In the genomic region with DNA sequence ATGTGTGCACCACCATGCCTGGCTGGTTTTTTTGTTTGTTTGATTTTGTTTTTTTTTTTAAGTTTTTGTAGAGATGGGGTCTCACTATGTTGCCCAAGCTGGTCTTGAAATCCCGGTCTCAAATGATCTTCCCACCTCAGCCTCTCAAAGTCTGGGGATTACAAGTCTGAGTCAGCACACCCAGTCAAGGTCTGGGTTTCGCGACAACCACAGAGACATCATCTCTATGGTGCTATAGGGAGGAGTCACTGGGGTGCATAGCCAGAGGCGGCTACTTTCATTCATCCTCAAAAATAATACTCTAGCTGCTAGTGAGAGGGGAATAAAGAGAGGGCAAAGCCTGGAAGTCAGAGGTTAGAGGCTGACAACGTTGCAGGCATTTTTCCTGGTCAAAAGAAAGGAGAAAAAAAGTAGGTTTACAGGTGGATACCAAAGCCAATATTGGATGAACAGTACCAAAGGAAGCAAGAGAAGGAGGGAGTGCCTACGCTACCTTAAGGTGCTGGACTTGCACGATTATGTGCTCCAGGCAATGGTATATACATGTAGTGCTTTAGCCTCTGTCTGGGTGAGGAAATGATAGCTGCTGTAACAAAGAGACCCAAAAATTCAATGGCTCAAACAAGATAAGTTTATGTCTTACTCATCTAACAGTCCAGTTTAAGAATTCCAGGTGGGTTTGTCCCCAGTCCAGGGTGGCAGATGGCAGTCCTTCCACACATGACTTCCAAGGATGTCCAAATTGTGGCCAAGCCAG, we compare ENCODE assay signal across 29 cellular contexts.
A peak's percentile ranks its signal among the peaks of the same experiment; 100 is the strongest.
DNase-seq lines count a peak whose midpoint lies in the region; ATAC-seq, FAIRE-seq and TF ChIP-seq lines count a peak whose summit lies in the region.
"Had no signal": no experiment of that assay in that cellular context is flagged by ENCODE, and none has a peak within 500 bp of the region (broad histone marks: within the 10 kb centered on the region; RNA-seq: fewer than 3 reads in every experiment).

No MANE protein-coding gene starts in this region.

- no peak for FAIRE-seq in astrocyte (lab: Jason Lieb, UNC)
- FAIRE-seq: GM12892, GM19239, H54 had no signal

- ATAC-seq in PC-3 (no peak), foreskin keratinocyte (peak; percentile 56), WTC11 (no peak), HG02885 (IDR thresholded peaks at IDR 0.05; ENCODE audit: poor library complexity, unreplicated experiment) (no peak)
- ATAC-seq in stimulated activated effector memory CD8-positive, alpha-beta T cell treated with anti-CD3 and anti-CD28 coated beads, Interleukin-12 subunit alpha, Interleukin-12 subunit beta, amount 100 ng/mL, for 72 hours: peak; percentile 34
- ATAC-seq: CD8-positive, alpha-beta T cell had no signal

- H3K27me3 ChIP-seq in PC-3 (ENCODE audit: low read length): no peaks in the 10 kb centered on the region
- no peaks in the 10 kb centered on the region for H3K27me3 ChIP-seq in astrocyte (ENCODE audit: insufficient read depth, low read length)
- no peaks in the 10 kb centered on the region for H3K27me3 ChIP-seq in foreskin keratinocyte
- H3K27me3 ChIP-seq: MG63, Peyer's patch had no signal

- peak overlapping the region; percentile 75 for H3K27ac Mint-ChIP-seq in astrocyte (ENCODE audit: unreplicated experiment)
- H3K27ac Mint-ChIP-seq in stimulated activated effector memory CD8-positive, alpha-beta T cell treated with anti-CD3 and anti-CD28 coated beads, Interleukin-12 subunit alpha, Interleukin-12 subunit beta, amount 100 ng/mL, for 72 hours: no peak overlapping the region
- no peak overlapping the region for H3K27ac Mint-ChIP-seq in WTC11
- H3K27ac Mint-ChIP-seq: B cell; CD8-positive, alpha-beta T cell had no signal

- intact Hi-C loops in PC-3 (cut with micrococcal nuclease): no loop called here

- H3K4me3 Mint-ChIP-seq in astrocyte (ENCODE audit: unreplicated experiment) (no peak overlapping the region), WTC11 (no peak overlapping the region)
- H3K4me3 Mint-ChIP-seq in stimulated activated effector memory CD8-positive, alpha-beta T cell treated with anti-CD3 and anti-CD28 coated beads, Interleukin-12 subunit alpha, Interleukin-12 subunit beta, amount 100 ng/mL, for 72 hours: no peak overlapping the region
- H3K4me3 Mint-ChIP-seq: B cell; CD8-positive, alpha-beta T cell had no signal

- H3K9ac ChIP-seq in PC-3 (ENCODE audit: low read length) (no peak overlapping the region), astrocyte (ENCODE audit: low read length) (no peak overlapping the region)
- H3K9ac ChIP-seq: SK-N-SH had no signal

- TF ChIP-seq CTCF in PC-3 (conservative IDR thresholded peaks at IDR 0.05; ENCODE audit: low read depth, low read length) (no peak), astrocyte (IDR thresholded peaks at IDR 0.05; ENCODE audit: insufficient read depth, low read depth, low read length) (no peak), foreskin keratinocyte (conservative IDR thresholded peaks at IDR 0.05) (no peak), WTC11 (IDR thresholded peaks at IDR 0.05) (no peak)

- no peak overlapping the region for H3K27ac ChIP-seq in PC-3 (ENCODE audit: low read length)
- no peak overlapping the region for H3K27ac ChIP-seq in astrocyte (ENCODE audit: low read depth, low read length)
- H3K27ac ChIP-seq in foreskin keratinocyte: no peak overlapping the region
- H3K27ac ChIP-seq: C4-2B, Peyer's patch had no signal

- H3K79me2 ChIP-seq in PC-3 (ENCODE audit: low read length): no peaks in the 10 kb centered on the region
- H3K79me2 ChIP-seq in astrocyte (ENCODE audit: insufficient read depth, low read length): no peaks in the 10 kb centered on the region

- POLR2A ChIA-PET in PC-3 (lab: Charles Lee; ENCODE audit: unreplicated experiment): no interaction called here
- POLR2A ChIA-PET in WTC11 (lab: Charles Lee): no interaction called here

- H3K4me1 ChIP-seq in PC-3 (ENCODE audit: insufficient read depth, low read length): peaks cover 5% of the 10 kb centered on the region; the same call in 1 of the 2 replicates
- peaks cover 6% of the 10 kb centered on the region for H3K4me1 ChIP-seq in astrocyte (ENCODE audit: insufficient read depth, low read length)
- H3K4me1 ChIP-seq in foreskin keratinocyte: no peaks in the 10 kb centered on the region
- H3K4me1 ChIP-seq: Peyer's patch had no signal

- H3K36me3 ChIP-seq in PC-3 (ENCODE audit: low read depth, low read length) (no peaks in the 10 kb centered on the region), astrocyte (ENCODE audit: insufficient read depth, low read length) (no peaks in the 10 kb centered on the region)
- H3K36me3 ChIP-seq: MG63, Peyer's patch had no signal

- H3K27me3 Mint-ChIP-seq in astrocyte (ENCODE audit: low read depth, unreplicated experiment) (no peaks in the 10 kb centered on the region), WTC11 (ENCODE audit: low read depth) (no peaks in the 10 kb centered on the region; the same call in 1 of the 2 replicates)

- DNase-seq in PC-3 (peak; percentile 7), astrocyte (ENCODE audit: low read depth) (no peak), foreskin keratinocyte (no peak), WTC11 (ENCODE audit: low spot score) (no peak), G401 (ENCODE audit: low spot score) (no peak)
- DNase-seq in stimulated activated effector memory CD8-positive, alpha-beta T cell treated with anti-CD3 and anti-CD28 coated beads, Interleukin-12 subunit alpha, Interleukin-12 subunit beta, amount 100 ng/mL, for 72 hours (ENCODE audit: low spot score in 2 of 2): no peak
- DNase-seq: CD8-positive, alpha-beta T cell; DMS 273 treated with DMSO at 0.1 percent for 48 hours; DMS79; EL; GF-D8; KBM-7; MG63; NCI-H1105 treated with DMSO at 0.1 percent for 48 hours; NCI-H146; NCI-H1930; NCI-H2107; NCI-H524; NCI-H774; Peyer's patch; SIG-M5; SK-N-SH; SW 1271 had no signal

- H4K20me1 ChIP-seq in PC-3 (ENCODE audit: low read length): no peaks in the 10 kb centered on the region
- no peaks in the 10 kb centered on the region for H4K20me1 ChIP-seq in astrocyte (ENCODE audit: insufficient read depth, low read length)

- H3K36me3 Mint-ChIP-seq in astrocyte (ENCODE audit: low read depth, unreplicated experiment): peaks cover 2% of the 10 kb centered on the region
- H3K36me3 Mint-ChIP-seq in stimulated activated effector memory CD8-positive, alpha-beta T cell treated with anti-CD3 and anti-CD28 coated beads, Interleukin-12 subunit alpha, Interleukin-12 subunit beta, amount 100 ng/mL, for 72 hours: no peaks in the 10 kb centered on the region
- H3K36me3 Mint-ChIP-seq in WTC11: peaks cover 14% of the 10 kb centered on the region
- H3K36me3 Mint-ChIP-seq: CD8-positive, alpha-beta T cell had no signal

- H3K4me1 Mint-ChIP-seq in astrocyte (ENCODE audit: low read depth, unreplicated experiment) (peaks cover 10% of the 10 kb centered on the region), WTC11 (peaks cover 26% of the 10 kb centered on the region)
- no peaks in the 10 kb centered on the region for H3K4me1 Mint-ChIP-seq in stimulated activated effector memory CD8-positive, alpha-beta T cell treated with anti-CD3 and anti-CD28 coated beads, Interleukin-12 subunit alpha, Interleukin-12 subunit beta, amount 100 ng/mL, for 72 hours
- H3K4me1 Mint-ChIP-seq: B cell had no signal

- H2AFZ ChIP-seq in PC-3 (ENCODE audit: low read length) (no peak overlapping the region), astrocyte (ENCODE audit: low read depth, low read length) (no peak overlapping the region)

- H3K9me3 ChIP-seq in PC-3 (ENCODE audit: low read length) (no peaks in the 10 kb centered on the region), astrocyte (ENCODE audit: insufficient read depth, low read depth, low read length) (no peaks in the 10 kb centered on the region)
- H3K9me3 ChIP-seq: MG63, Peyer's patch, SK-N-SH had no signal

- H3K4me2 ChIP-seq in PC-3 (ENCODE audit: low read length) (no peak overlapping the region), astrocyte (ENCODE audit: low read length) (no peak overlapping the region)
- H3K4me2 ChIP-seq: SK-N-SH had no signal

- CTCF ChIA-PET in PC-3 (lab: Charles Lee): no interaction called here
- CTCF ChIA-PET in WTC11 (lab: Charles Lee): no interaction called here

- H3K4me3 ChIP-seq in PC-3 (ENCODE audit: low read length) (no peak overlapping the region), astrocyte (ENCODE audit: insufficient read depth, low read depth, low read length) (no peak overlapping the region)
- H3K4me3 ChIP-seq: MG63, Peyer's patch had no signal

- in situ Hi-C loops in G401 (cut with HindIII; ENCODE audit: low sequenced_read_pairs): no loop called here

- BruUV-seq in PC-3 (replicated peaks; lab: Mats Ljungman, UMichigan): no TSS peak

- no peaks in the 10 kb centered on the region for H3F3A ChIP-seq in PC-3 (ENCODE audit: low read length, unreplicated experiment)

- H3K9me3 Mint-ChIP-seq in astrocyte (ENCODE audit: unreplicated experiment): peaks cover 2% of the 10 kb centered on the region
- H3K9me3 Mint-ChIP-seq in stimulated activated effector memory CD8-positive, alpha-beta T cell treated with anti-CD3 and anti-CD28 coated beads, Interleukin-12 subunit alpha, Interleukin-12 subunit beta, amount 100 ng/mL, for 72 hours: no peaks in the 10 kb centered on the region
- peaks cover 21% of the 10 kb centered on the region for H3K9me3 Mint-ChIP-seq in WTC11
- H3K9me3 Mint-ChIP-seq: CD8-positive, alpha-beta T cell had no signal

- no peaks in the 10 kb centered on the region for H3K9me2 ChIP-seq in PC-3 (replicated peaks; ENCODE audit: low read length)
- H3K9me2 ChIP-seq: SK-N-SH had no signal

TF ChIP-seq in WTC11, 78 proteins besides CTCF, POLR2A, EP300 and RAD21 (continues in another document):
- TF ChIP-seq, protein P1, sequence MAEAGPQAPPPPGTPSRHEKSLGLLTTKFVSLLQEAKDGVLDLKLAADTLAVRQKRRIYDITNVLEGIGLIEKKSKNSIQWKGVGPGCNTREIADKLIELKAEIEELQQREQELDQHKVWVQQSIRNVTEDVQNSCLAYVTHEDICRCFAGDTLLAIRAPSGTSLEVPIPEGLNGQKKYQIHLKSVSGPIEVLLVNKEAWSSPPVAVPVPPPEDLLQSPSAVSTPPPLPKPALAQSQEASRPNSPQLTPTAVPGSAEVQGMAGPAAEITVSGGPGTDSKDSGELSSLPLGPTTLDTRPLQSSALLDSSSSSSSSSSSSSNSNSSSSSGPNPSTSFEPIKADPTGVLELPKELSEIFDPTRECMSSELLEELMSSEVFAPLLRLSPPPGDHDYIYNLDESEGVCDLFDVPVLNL (CRISPR knock-in tag; IDR thresholded peaks at IDR 0.05; ENCODE audit: borderline replicate concordance, low read depth): no peak

Comparison
In these comparisons a context has a peak if more than half of its experiments do, and no peak if none do; other contexts are left out.
1. ATAC-seq: peak in foreskin keratinocyte (single experiment) and stimulated activated effector memory CD8-positive, alpha-beta T cell treated with anti-CD3 and anti-CD28 coated beads, Interleukin-12 subunit alpha, Interleukin-12 subunit beta, amount 100 ng/mL, for 72 hours (single experiment); none in PC-3 (single experiment), WTC11 (single experiment) and HG02885 (single experiment).